ENCODE assay signal across 1 cellular context in genomic region chr7:142583424-142583823, GRCh38.
TF ChIP-seq lines count a peak whose summit lies in the region.

No MANE protein-coding gene starts in this region.

TF ChIP-seq in GM23338, 12 proteins besides CTCF, POLR2A, EP300 and RAD21 (continued from another document):
- TF ChIP-seq, protein P1, sequence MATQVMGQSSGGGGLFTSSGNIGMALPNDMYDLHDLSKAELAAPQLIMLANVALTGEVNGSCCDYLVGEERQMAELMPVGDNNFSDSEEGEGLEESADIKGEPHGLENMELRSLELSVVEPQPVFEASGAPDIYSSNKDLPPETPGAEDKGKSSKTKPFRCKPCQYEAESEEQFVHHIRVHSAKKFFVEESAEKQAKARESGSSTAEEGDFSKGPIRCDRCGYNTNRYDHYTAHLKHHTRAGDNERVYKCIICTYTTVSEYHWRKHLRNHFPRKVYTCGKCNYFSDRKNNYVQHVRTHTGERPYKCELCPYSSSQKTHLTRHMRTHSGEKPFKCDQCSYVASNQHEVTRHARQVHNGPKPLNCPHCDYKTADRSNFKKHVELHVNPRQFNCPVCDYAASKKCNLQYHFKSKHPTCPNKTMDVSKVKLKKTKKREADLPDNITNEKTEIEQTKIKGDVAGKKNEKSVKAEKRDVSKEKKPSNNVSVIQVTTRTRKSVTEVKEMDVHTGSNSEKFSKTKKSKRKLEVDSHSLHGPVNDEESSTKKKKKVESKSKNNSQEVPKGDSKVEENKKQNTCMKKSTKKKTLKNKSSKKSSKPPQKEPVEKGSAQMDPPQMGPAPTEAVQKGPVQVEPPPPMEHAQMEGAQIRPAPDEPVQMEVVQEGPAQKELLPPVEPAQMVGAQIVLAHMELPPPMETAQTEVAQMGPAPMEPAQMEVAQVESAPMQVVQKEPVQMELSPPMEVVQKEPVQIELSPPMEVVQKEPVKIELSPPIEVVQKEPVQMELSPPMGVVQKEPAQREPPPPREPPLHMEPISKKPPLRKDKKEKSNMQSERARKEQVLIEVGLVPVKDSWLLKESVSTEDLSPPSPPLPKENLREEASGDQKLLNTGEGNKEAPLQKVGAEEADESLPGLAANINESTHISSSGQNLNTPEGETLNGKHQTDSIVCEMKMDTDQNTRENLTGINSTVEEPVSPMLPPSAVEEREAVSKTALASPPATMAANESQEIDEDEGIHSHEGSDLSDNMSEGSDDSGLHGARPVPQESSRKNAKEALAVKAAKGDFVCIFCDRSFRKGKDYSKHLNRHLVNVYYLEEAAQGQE (IDR thresholded peaks at IDR 0.05; ENCODE audit: unreplicated experiment): no peak
